Comparison of ENCODE assay signal across 25 cellular contexts in genomic region chr6:161405418-161405817, GRCh38.
"Had no signal": no experiment of that assay in that cellular context is flagged by ENCODE, and none has a peak within 500 bp of the region (broad histone marks: within the 10 kb centered on the region; RNA-seq: fewer than 3 reads in every experiment).

No MANE protein-coding gene starts in this region.

- H3K9ac ChIP-seq: neural progenitor cell, parathyroid adenoma had no signal

- H3K36me3 ChIP-seq: neural progenitor cell, ovary, right lobe of liver, sigmoid colon, stomach, thoracic aorta, thyroid gland, tibial nerve, upper lobe of right lung, uterus had no signal

- H3K4me1 ChIP-seq: parathyroid adenoma, right lobe of liver, sigmoid colon, stomach, thyroid gland, upper lobe of right lung, uterus had no signal

- H3K27ac ChIP-seq: neural progenitor cell, ovary, parathyroid adenoma, psoas muscle, right lobe of liver, sigmoid colon, stomach, thoracic aorta, thyroid gland, tibial nerve, upper lobe of right lung, uterus had no signal

- H3K79me2 ChIP-seq: parathyroid adenoma had no signal

- H2AFZ ChIP-seq: neural progenitor cell, parathyroid adenoma had no signal

- H3K4me2 ChIP-seq: neural progenitor cell had no signal

- DNase-seq: naive thymus-derived CD4-positive, alpha-beta T cell; natural killer cell; occipital lobe; ovary; posterior cingulate gyrus; psoas muscle; right cardiac atrium; right lobe of liver; sigmoid colon; small intestine; stimulated activated CD4-positive, alpha-beta T cell treated with anti-CD3 and anti-CD28 coated beads, Interleukin-15, amount 100 ng/mL, for 24 hours; stimulated activated CD4-positive, alpha-beta T cell treated with anti-CD3 and anti-CD28 coated beads, Interleukin-2, amount 100 ng/mL, for 24 hours; stimulated activated CD4-positive, alpha-beta T cell treated with anti-CD3 and anti-CD28 coated beads, Interleukin-2, amount 100 ng/mL, for 48 hours; stimulated activated CD4-positive, alpha-beta T cell treated with anti-CD3 and anti-CD28 coated beads, Interleukin-4, amount 100 ng/mL, for 24 hours; stimulated activated naive B cell treated with anti-CD40 and anti-IgM and Interleukin-4, amounts not matched to agents 10 μg/mL and 1 μg/mL and 100 μg/mL, for 72 hours; stimulated activated naive CD4-positive, alpha-beta T cell treated with Interleukin-2 at 50 U/mL for 16 hours; stomach; thyroid gland; upper lobe of right lung; uterus had no signal

- ATAC-seq: naive thymus-derived CD4-positive, alpha-beta T cell; natural killer cell; psoas muscle; right cardiac atrium; right lobe of liver; stimulated activated effector memory CD8-positive, alpha-beta T cell treated with anti-CD3 and anti-CD28 coated beads, Interleukin-12 subunit alpha, Interleukin-12 subunit beta, amount 100 ng/mL, for 72 hours; stimulated activated naive B cell treated with anti-CD40 and anti-IgM and Interleukin-4, amounts not matched to agents 10 μg/mL and 1 μg/mL and 100 μg/mL, for 72 hours; upper lobe of right lung had no signal

- H3K4me3 ChIP-seq: neural progenitor cell, ovary, psoas muscle, right lobe of liver, sigmoid colon, stomach, thoracic aorta, thyroid gland, tibial nerve, upper lobe of right lung, uterus had no signal

- H3K9me3 ChIP-seq: ovary, right lobe of liver, sigmoid colon, thoracic aorta, thyroid gland, upper lobe of right lung, uterus had no signal

- H3K27me3 ChIP-seq: neural progenitor cell, ovary, right lobe of liver, sigmoid colon, stomach, thyroid gland, tibial nerve, upper lobe of right lung, uterus had no signal
